ENCODE assay signal across 1 cellular context in genomic region chr2:53452400-53452799, GRCh38.
TF ChIP-seq lines count a peak whose summit lies in the region.

No MANE protein-coding gene starts in this region.

TF ChIP-seq in GM23338, 12 proteins besides CTCF, POLR2A, EP300 and RAD21 (continued from another document):
- TF ChIP-seq STAT1 (IDR thresholded peaks at IDR 0.05; ENCODE audit: unreplicated experiment) (no peak), EZH2 (IDR thresholded peaks at IDR 0.05; ENCODE audit: low read depth, unreplicated experiment) (no peak), REST (IDR thresholded peaks at IDR 0.05; ENCODE audit: unreplicated experiment) (no peak), JUNB (IDR thresholded peaks at IDR 0.05; ENCODE audit: unreplicated experiment) (no peak), ZNF114 (CRISPR knock-in tag; IDR thresholded peaks at IDR 0.05) (no peak), ZNF462 (CRISPR knock-in tag; IDR thresholded peaks at IDR 0.05) (no peak), CREB1 (CRISPR knock-in tag; IDR thresholded peaks at IDR 0.05; ENCODE audit: low read depth) (no peak)
